ENCODE assay signal across 9 cellular contexts in the genomic region with DNA sequence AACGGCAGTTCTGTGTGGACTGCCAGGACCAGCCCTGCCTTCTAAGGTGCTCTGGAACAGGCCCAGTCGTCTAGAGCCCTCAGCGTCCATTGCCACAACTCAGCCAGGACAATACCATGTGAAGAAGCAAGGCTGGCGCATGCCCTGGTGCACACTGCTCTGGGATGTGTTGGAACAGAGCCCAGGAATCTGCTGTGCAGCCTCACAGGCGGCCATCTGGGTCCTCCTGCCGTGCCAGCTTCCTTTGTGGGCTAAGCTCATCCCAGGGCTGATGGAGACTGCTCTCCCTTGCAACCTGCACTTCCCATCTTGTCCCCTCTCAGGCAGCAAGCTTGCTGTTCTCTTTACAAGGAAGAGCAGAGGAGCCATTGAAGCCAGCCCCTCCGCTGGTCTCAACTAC.
DNase-seq lines count a peak whose midpoint lies in the region; ATAC-seq and FAIRE-seq lines count a peak whose summit lies in the region.
"Had no signal": no experiment of that assay in that cellular context is flagged by ENCODE, and none has a peak within 500 bp of the region (broad histone marks: within the 10 kb centered on the region; RNA-seq: fewer than 3 reads in every experiment).

No MANE protein-coding gene starts in this region.

- H3K4me1 Mint-ChIP-seq in activated CD8-positive, alpha-beta memory T cell treated with anti-CD3 and anti-CD28 coated beads, Interleukin-2, amount 10 ng/mL, durations not matched to agents 7 days and 5 days = peaks cover 27% of the 10 kb centered on the region

- peak; percentile 27 for ATAC-seq in activated CD8-positive, alpha-beta memory T cell treated with anti-CD3 and anti-CD28 coated beads, Interleukin-2, amount 10 ng/mL, durations not matched to agents 7 days and 5 days
- no peak for ATAC-seq in HG03460 (IDR thresholded peaks at IDR 0.05; ENCODE audit: unreplicated experiment)

- CTCF ChIA-PET in activated CD8-positive, alpha-beta memory T cell treated with anti-CD3 and anti-CD28 coated beads, Interleukin-2, amount 10 ng/mL, durations not matched to agents 7 days and 5 days (lab: Charles Lee) = no interaction called here

- peak overlapping the region; percentile 85 for H3K27ac ChIP-seq in angular gyrus (ENCODE audit: low read depth, low read length)

- H3K4me3 Mint-ChIP-seq in activated CD8-positive, alpha-beta memory T cell treated with anti-CD3 and anti-CD28 coated beads, Interleukin-2, amount 10 ng/mL, durations not matched to agents 7 days and 5 days = no peak overlapping the region

- H3K36me3 Mint-ChIP-seq in activated CD8-positive, alpha-beta memory T cell treated with anti-CD3 and anti-CD28 coated beads, Interleukin-2, amount 10 ng/mL, durations not matched to agents 7 days and 5 days = no peaks in the 10 kb centered on the region

- no peak for FAIRE-seq in urothelium cell line (lab: Jason Lieb, UNC)

- no peak overlapping the region for H3K27ac Mint-ChIP-seq in activated CD8-positive, alpha-beta memory T cell treated with anti-CD3 and anti-CD28 coated beads, Interleukin-2, amount 10 ng/mL, durations not matched to agents 7 days and 5 days

- peaks cover 36% of the 10 kb centered on the region for H3K27me3 Mint-ChIP-seq in activated CD8-positive, alpha-beta memory T cell treated with anti-CD3 and anti-CD28 coated beads, Interleukin-2, amount 10 ng/mL, durations not matched to agents 7 days and 5 days

- peaks cover 6% of the 10 kb centered on the region for H3K9me3 Mint-ChIP-seq in activated CD8-positive, alpha-beta memory T cell treated with anti-CD3 and anti-CD28 coated beads, Interleukin-2, amount 10 ng/mL, durations not matched to agents 7 days and 5 days (ENCODE audit: low read depth)

- no peak for DNase-seq in activated CD8-positive, alpha-beta memory T cell treated with anti-CD3 and anti-CD28 coated beads, Interleukin-2, amount 10 ng/mL, durations not matched to agents 7 days and 5 days
- DNase-seq in activated CD8-positive, alpha-beta memory T cell treated with anti-CD3 and anti-CD28 coated beads for 24 hours = no peak
- peak; percentile 86 for DNase-seq in inferior parietal cortex (ENCODE audit: extremely low spot score)
- peak; percentile 50 for DNase-seq in urothelium cell line (ENCODE audit: low spot score)
- no peak for DNase-seq in HUDEP-2 (lab: John Stamatoyannopoulos, UW; ENCODE audit: unreplicated experiment in 76 of 76)
- DNase-seq in NCI-H1436 (lab: John Stamatoyannopoulos, UW) = no peak
- DNase-seq: amniotic stem cell had no signal

Comparison
In these comparisons a context has a peak if more than half of its experiments do, and no peak if none do; other contexts are left out.
1. DNase-seq: peak in inferior parietal cortex (single experiment) and urothelium cell line (single experiment); none in activated CD8-positive, alpha-beta memory T cell treated with anti-CD3 and anti-CD28 coated beads, Interleukin-2, amount 10 ng/mL, durations not matched to agents 7 days and 5 days (single experiment), activated CD8-positive, alpha-beta memory T cell treated with anti-CD3 and anti-CD28 coated beads for 24 hours (single experiment), HUDEP-2 (0 of 76) and NCI-H1436 (single experiment).